In genomic region chr19:40453943-40454342, GRCh38 we compare ENCODE assay signal across 8 cellular contexts. TPM values are rescaled to one million over a fixed set of nuclear protein-coding genes. Genes with fewer than 3 reads are reported as not detected.
A peak's percentile ranks its signal among the peaks of the same experiment; 100 is the strongest.
DNase-seq lines count a peak whose midpoint lies in the region; ATAC-seq, FAIRE-seq and TF ChIP-seq lines count a peak whose summit lies in the region.
"Not testable (repeated sequence)": the region's sequence is repeated elsewhere in the genome, so short reads cannot be mapped to it uniquely, and the experiment has no call there.
"Had no signal": no experiment of that assay in that cellular context is flagged by ENCODE, and none has a peak within 500 bp of the region (broad histone marks: within the 10 kb centered on the region; RNA-seq: fewer than 3 reads in every experiment).

No MANE protein-coding gene starts in this region.

- H2AFZ ChIP-seq in HCT116 (ENCODE audit: low read depth, low read length, poor library complexity, severe bottlenecking) = not testable (repeated sequence)

- not testable (repeated sequence) for H3K9me3 ChIP-seq in HCT116 (ENCODE audit: control insufficient read depth in 1 of 2, insufficient read depth in 1 of 2, low read depth in 1 of 2, low read length in 2 of 2); WERI-Rb-1 (ENCODE audit: severe bottlenecking)

- not testable (repeated sequence) for H3K4me2 ChIP-seq in HCT116 (ENCODE audit: low read length)

- H3K27ac ChIP-seq in C4-2B = peak overlapping the region; percentile 36
- H3K27ac ChIP-seq in HCT116 (ENCODE audit: low read depth, low read length); foreskin keratinocyte: not testable (repeated sequence)
- peak overlapping the region; percentile 58; the same call in 1 of the 2 replicates for H3K27ac ChIP-seq in WERI-Rb-1

- not testable (repeated sequence) for H3K27me3 ChIP-seq in HCT116 (ENCODE audit: insufficient read depth, low read length); WERI-Rb-1 (ENCODE audit: insufficient read depth, low read depth, severe bottlenecking); bronchial epithelial cell (ENCODE audit: control insufficient read depth, insufficient read depth, low read length); foreskin keratinocyte

- not testable (repeated sequence) for TF ChIP-seq POLR2A in HCT116 (IDR thresholded peaks at IDR 0.05; ENCODE audit: borderline replicate concordance, extremely low read depth, insufficient read depth, insufficient read length)

- DNase-seq in HCT116 (ENCODE audit: low read depth, low spot score); WERI-Rb-1: not testable (repeated sequence)
- DNase-seq in MV-4-11 (lab: John Stamatoyannopoulos, UW) (peak; percentile 17), bronchial epithelial cell (ENCODE audit: low read depth) (peak; percentile 94), foreskin keratinocyte (peak; percentile 72 to 77), renal cortical epithelial cell (ENCODE audit: low read depth) (peak; percentile 12)

- H3K4me3 ChIP-seq in HCT116 (replicated peaks in 1 of 2; ENCODE audit: low read depth in 1 of 2, low read length in 2 of 2); WERI-Rb-1 (ENCODE audit: low read depth, low read length); bronchial epithelial cell (ENCODE audit: low read depth, low read length): not testable (repeated sequence)

- intact Hi-C loops in HCT116 (cut with micrococcal nuclease) = not testable (repeated sequence)

- not testable (repeated sequence) for TF ChIP-seq RAD21 in HCT116 (IDR thresholded peaks at IDR 0.05; ENCODE audit: low read depth)

- not testable (repeated sequence) for H4K20me1 ChIP-seq in HCT116 (ENCODE audit: insufficient read depth)

- RAD21 ChIA-PET in HCT116 (lab: Charles Lee; ENCODE audit: low non-redundant PET in 1 of 2, low total read pairs in 2 of 2, uncharacterized antibody in 2 of 2, unreplicated experiment in 2 of 2) = interaction anchor here in 1 of 2 experiments (0.9 kb wide), 1 partner anchor 10 kb away, joined by 4 read pairs; no protein-coding TSS in a partner anchor

- not testable (repeated sequence) for H3K9me2 ChIP-seq in HCT116 (ENCODE audit: insufficient read depth)

- ATAC-seq in HCT116 = peak; percentile 63; the same call in 1 of the 2 replicates
- not testable (repeated sequence) for ATAC-seq in foreskin keratinocyte

- CTCF ChIA-PET in HCT116 (lab: Charles Lee) = interaction anchor here (1.3 kb wide), 1 partner anchor 10 kb away, joined by 4 read pairs; no protein-coding TSS in a partner anchor

- POLR2A ChIA-PET in HCT116 (lab: Charles Lee) = interaction anchor here (2.0 to 2.7 kb wide), 2 partner anchors 10 kb away, joined by 8 to 19 read pairs; partner anchors contain the start of genes BLVRB and SERTAD3

- H3K4me1 ChIP-seq in HCT116 (ENCODE audit: control insufficient read depth in 1 of 2, insufficient read depth in 2 of 2, low read length in 2 of 2); foreskin keratinocyte: not testable (repeated sequence)

- H3K9ac ChIP-seq in HCT116 (ENCODE audit: low read length) = not testable (repeated sequence)

- not testable (repeated sequence) for FAIRE-seq in bronchial epithelial cell (lab: Jason Lieb, UNC)

- not testable (repeated sequence) for BruUV-seq in HCT116 (replicated peaks; lab: Mats Ljungman, UMichigan)

- H3K36me3 ChIP-seq in HCT116 (ENCODE audit: control insufficient read depth in 1 of 2, insufficient read depth in 2 of 2, low read length in 2 of 2) (peaks cover 7 to 11% of the 10 kb centered on the region in 2 experiments), bronchial epithelial cell (ENCODE audit: control insufficient read depth, insufficient read depth, low read length) (peaks cover 17% of the 10 kb centered on the region)
- not testable (repeated sequence) for H3K36me3 ChIP-seq in WERI-Rb-1

- not testable (repeated sequence) for H3K79me2 ChIP-seq in HCT116 (ENCODE audit: insufficient read depth, low read length)

- not testable (repeated sequence) for TF ChIP-seq CTCF in C4-2B (conservative IDR thresholded peaks at IDR 0.05); HCT116 (IDR thresholded peaks at IDR 0.05 in 2 of 3, conservative IDR thresholded peaks at IDR 0.05 in 1 of 3; ENCODE audit: borderline replicate concordance in 1 of 3, insufficient read depth in 1 of 3, low read depth in 2 of 3, low read length in 2 of 3); WERI-Rb-1 (IDR thresholded peaks at IDR 0.05; ENCODE audit: low read depth, low read length); bronchial epithelial cell (IDR thresholded peaks at IDR 0.05; ENCODE audit: insufficient read depth, low read length, severe bottlenecking); foreskin keratinocyte (conservative IDR thresholded peaks at IDR 0.05)

RNA-seq across cellular contexts. Expression of gene SERTAD3, which starts 9.8 kb away (rescaled TPM):
- total RNA-seq in HCT116 (2021; ENCODE audit: unreplicated experiment) (32.4 TPM), bronchial epithelial cell (23.2 and 33.7 TPM in 2 replicates), foreskin keratinocyte (23.3 and 29.6 TPM in 2 replicates), renal cortical epithelial cell (13.2 and 21.5 TPM in 2 replicates)
- polyA plus RNA-seq in HCT116 (2012) = 34.9 and 41.4 TPM in 2 replicates
- 22.3 and 24.1 TPM in 2 replicates for polyA plus RNA-seq in foreskin keratinocyte

RNA-seq across cellular contexts. Expression of gene BLVRB, which starts 11.6 kb away (rescaled TPM):
- total RNA-seq in HCT116 (2021; ENCODE audit: unreplicated experiment) (113 TPM), bronchial epithelial cell (682 and 797 TPM in 2 replicates), foreskin keratinocyte (75.3 and 79.6 TPM in 2 replicates), renal cortical epithelial cell (43.0 and 59.6 TPM in 2 replicates)
- polyA plus RNA-seq in HCT116 (2012) = 330 and 425 TPM in 2 replicates
- 101 and 124 TPM in 2 replicates for polyA plus RNA-seq in foreskin keratinocyte

RNA-seq across cellular contexts. Expression of gene SPTBN4, which starts 12.9 kb away (rescaled TPM):
- 4.6 TPM for total RNA-seq in HCT116 (2021; ENCODE audit: unreplicated experiment)
- polyA plus RNA-seq in HCT116 (2012) = 4.4 and 5.6 TPM in 2 replicates
- 0.53 and 1.8 TPM in 2 replicates for total RNA-seq in bronchial epithelial cell
- 0.56 and 0.92 TPM in 2 replicates for total RNA-seq in foreskin keratinocyte
- polyA plus RNA-seq in foreskin keratinocyte = 0.51 and 0.52 TPM in 2 replicates
- 0.89 and 2.4 TPM in 2 replicates for total RNA-seq in renal cortical epithelial cell
- polyA plus RNA-seq: CD14-positive monocyte had no signal

RNA-seq across cellular contexts. Expression of gene SERTAD1, which starts 28.2 kb away (rescaled TPM):
- total RNA-seq in HCT116 (2021; ENCODE audit: unreplicated experiment) (30.3 TPM), bronchial epithelial cell (35.7 and 41.6 TPM in 2 replicates), foreskin keratinocyte (12.4 and 14.3 TPM in 2 replicates), renal cortical epithelial cell (13.3 and 17.0 TPM in 2 replicates)
- 44.7 and 48.8 TPM in 2 replicates for polyA plus RNA-seq in HCT116 (2012)
- polyA plus RNA-seq in foreskin keratinocyte = 15.6 and 19.8 TPM in 2 replicates

RNA-seq across cellular contexts. Expression of gene PRX, which starts 40.8 kb away (rescaled TPM):
- total RNA-seq in HCT116 (2021; ENCODE audit: unreplicated experiment) (4.8 TPM), bronchial epithelial cell (1.4 and 1.8 TPM in 2 replicates), foreskin keratinocyte (0.95 TPM in 2 replicates), renal cortical epithelial cell (0.52 and 1.0 TPM in 2 replicates)
- 4.8 and 5.1 TPM in 2 replicates for polyA plus RNA-seq in HCT116 (2012)
- 0.53 and 0.77 TPM in 2 replicates for polyA plus RNA-seq in foreskin keratinocyte
